14 cellular contexts compared by ENCODE assay signal in genomic region chr13:114017028-114017630, GRCh38. TPM values are rescaled to one million over a fixed set of nuclear protein-coding genes. Genes with fewer than 3 reads are reported as not detected.
A peak's percentile ranks its signal among the peaks of the same experiment; 100 is the strongest.
DNase-seq lines count a peak whose midpoint lies in the region; ATAC-seq and TF ChIP-seq lines count a peak whose summit lies in the region.
"Had no signal": no experiment of that assay in that cellular context is flagged by ENCODE, and none has a peak within 500 bp of the region (broad histone marks: within the 10 kb centered on the region; RNA-seq: fewer than 3 reads in every experiment).

No MANE protein-coding gene starts in this region.

- ATAC-seq in activated CD8-positive, alpha-beta T cell treated with anti-CD3 and anti-CD28 coated beads for 36 hours: no peak
- no peak for ATAC-seq in activated CD8-positive, alpha-beta T cell treated with anti-CD3 and anti-CD28 coated beads, Interleukin-2, amount 10 ng/mL, durations not matched to agents 7 days and 5 days
- ATAC-seq: gastroesophageal sphincter; stimulated activated memory B cell treated with anti-CD40 and anti-IgM and Interleukin-4, amounts not matched to agents 10 μg/mL and 1 μg/mL and 100 μg/mL, for 72 hours had no signal

- H3K27me3 ChIP-seq in MG63: no peaks in the 10 kb centered on the region
- H3K27me3 ChIP-seq: gastroesophageal sphincter had no signal

- no peak for TF ChIP-seq CTCF in activated CD8-positive, alpha-beta T cell treated with anti-CD3 and anti-CD28 coated beads for 36 hours (IDR thresholded peaks at IDR 0.05)
- TF ChIP-seq CTCF in choroid plexus epithelial cell (conservative IDR thresholded peaks at IDR 0.05; ENCODE audit: low read depth, low read length) (peak; percentile 56), progenitor cell of endocrine pancreas (IDR thresholded peaks at IDR 0.05; ENCODE audit: unreplicated experiment) (peak; percentile 11), CD14-positive monocyte (IDR thresholded peaks at IDR 0.05) (no peak)

- peaks cover 30% of the 10 kb centered on the region for H3K36me3 ChIP-seq in MG63

- DNase-seq in activated CD8-positive, alpha-beta T cell treated with anti-CD3 and anti-CD28 coated beads for 36 hours: peak; percentile 12
- DNase-seq in activated CD8-positive, alpha-beta T cell treated with anti-CD3 and anti-CD28 coated beads, Interleukin-2, amount 10 ng/mL, durations not matched to agents 7 days and 5 days: no peak
- DNase-seq in MG63: peak; percentile 34
- peak; percentile 48 for DNase-seq in choroid plexus epithelial cell (ENCODE audit: low read depth)
- no peak for DNase-seq in progenitor cell of endocrine pancreas (ENCODE audit: low spot score, unreplicated experiment)
- DNase-seq in middle frontal gyrus (ENCODE audit: extremely low spot score, low spot score): no peak
- no peak for DNase-seq in CD14-positive monocyte (ENCODE audit: low spot score)
- DNase-seq in NCI-H146 treated with DMSO at 0.1 percent for 48 hours (lab: John Stamatoyannopoulos, UW; ENCODE audit: unreplicated experiment): no peak
- DNase-seq: activated CD4-positive, alpha-beta T cell treated with anti-CD3 and anti-CD28 coated beads for 1 hour; anterior cingulate cortex; NCI-H1092 treated with DMSO at 0.1 percent for 48 hours; small intestine had no signal

- H3K4me3 Mint-ChIP-seq in activated CD8-positive, alpha-beta T cell treated with anti-CD3 and anti-CD28 coated beads for 36 hours: no peak overlapping the region
- H3K4me3 Mint-ChIP-seq in activated CD8-positive, alpha-beta T cell treated with anti-CD3 and anti-CD28 coated beads, Interleukin-2, amount 10 ng/mL, durations not matched to agents 7 days and 5 days: no peak overlapping the region
- no peak overlapping the region for H3K4me3 Mint-ChIP-seq in progenitor cell of endocrine pancreas (ENCODE audit: low read depth)
- no peak overlapping the region for H3K4me3 Mint-ChIP-seq in CD14-positive monocyte
- H3K4me3 Mint-ChIP-seq: stimulated activated memory B cell treated with anti-CD40 and anti-IgM and Interleukin-4, amounts not matched to agents 10 μg/mL and 1 μg/mL and 100 μg/mL, for 72 hours had no signal

- no peak overlapping the region for H3K4me3 ChIP-seq in MG63
- no peak overlapping the region for H3K4me3 ChIP-seq in choroid plexus epithelial cell (ENCODE audit: low read depth, low read length)
- H3K4me3 ChIP-seq: gastroesophageal sphincter had no signal

- no peaks in the 10 kb centered on the region for H3K9me3 Mint-ChIP-seq in activated CD8-positive, alpha-beta T cell treated with anti-CD3 and anti-CD28 coated beads for 36 hours
- H3K9me3 Mint-ChIP-seq in activated CD8-positive, alpha-beta T cell treated with anti-CD3 and anti-CD28 coated beads, Interleukin-2, amount 10 ng/mL, durations not matched to agents 7 days and 5 days (ENCODE audit: insufficient read depth): no peaks in the 10 kb centered on the region
- H3K9me3 Mint-ChIP-seq in progenitor cell of endocrine pancreas (ENCODE audit: low read depth) (no peaks in the 10 kb centered on the region), CD14-positive monocyte (peaks cover 0 to 2% (median 0%) of the 10 kb centered on the region in 7 donors)
- H3K9me3 Mint-ChIP-seq: stimulated activated memory B cell treated with anti-CD40 and anti-IgM and Interleukin-4, amounts not matched to agents 10 μg/mL and 1 μg/mL and 100 μg/mL, for 72 hours had no signal

- H3K27ac Mint-ChIP-seq in activated CD8-positive, alpha-beta T cell treated with anti-CD3 and anti-CD28 coated beads for 36 hours: peak overlapping the region; percentile 69
- H3K27ac Mint-ChIP-seq in activated CD8-positive, alpha-beta T cell treated with anti-CD3 and anti-CD28 coated beads, Interleukin-2, amount 10 ng/mL, durations not matched to agents 7 days and 5 days: no peak overlapping the region
- H3K27ac Mint-ChIP-seq in progenitor cell of endocrine pancreas (no peak overlapping the region), CD14-positive monocyte (no peak overlapping the region)
- H3K27ac Mint-ChIP-seq: stimulated activated memory B cell treated with anti-CD40 and anti-IgM and Interleukin-4, amounts not matched to agents 10 μg/mL and 1 μg/mL and 100 μg/mL, for 72 hours had no signal

- peaks cover 7% of the 10 kb centered on the region for H3K4me1 Mint-ChIP-seq in activated CD8-positive, alpha-beta T cell treated with anti-CD3 and anti-CD28 coated beads for 36 hours (ENCODE audit: low read depth)
- peaks cover 3% of the 10 kb centered on the region for H3K4me1 Mint-ChIP-seq in activated CD8-positive, alpha-beta T cell treated with anti-CD3 and anti-CD28 coated beads, Interleukin-2, amount 10 ng/mL, durations not matched to agents 7 days and 5 days (ENCODE audit: low read depth)
- H3K4me1 Mint-ChIP-seq in progenitor cell of endocrine pancreas (ENCODE audit: low read depth) (no peaks in the 10 kb centered on the region), CD14-positive monocyte (no peaks in the 10 kb centered on the region)

- intact Hi-C loops in activated CD8-positive, alpha-beta T cell treated with anti-CD3 and anti-CD28 coated beads for 36 hours (cut with micrococcal nuclease): no loop called here
- intact Hi-C loops in CD14-positive monocyte (cut with micrococcal nuclease): no loop called here

- CTCF ChIA-PET in activated CD8-positive, alpha-beta T cell treated with anti-CD3 and anti-CD28 coated beads for 36 hours (lab: Charles Lee): interaction anchor here (1.4 kb wide), 1 partner anchor 41 kb away, joined by 4 read pairs; no protein-coding TSS in a partner anchor
- CTCF ChIA-PET in activated CD8-positive, alpha-beta T cell treated with anti-CD3 and anti-CD28 coated beads, Interleukin-2, amount 10 ng/mL, durations not matched to agents 7 days and 5 days (lab: Charles Lee): no interaction called here

- no peaks in the 10 kb centered on the region for H3K27me3 Mint-ChIP-seq in activated CD8-positive, alpha-beta T cell treated with anti-CD3 and anti-CD28 coated beads for 36 hours
- H3K27me3 Mint-ChIP-seq in activated CD8-positive, alpha-beta T cell treated with anti-CD3 and anti-CD28 coated beads, Interleukin-2, amount 10 ng/mL, durations not matched to agents 7 days and 5 days (ENCODE audit: low read depth): no peaks in the 10 kb centered on the region
- H3K27me3 Mint-ChIP-seq in progenitor cell of endocrine pancreas (no peaks in the 10 kb centered on the region), CD14-positive monocyte (ENCODE audit: low read depth in 3 of 3) (peaks cover 0 to 1% (median 0%) of the 10 kb centered on the region in 3 donors)
- H3K27me3 Mint-ChIP-seq: stimulated activated memory B cell treated with anti-CD40 and anti-IgM and Interleukin-4, amounts not matched to agents 10 μg/mL and 1 μg/mL and 100 μg/mL, for 72 hours had no signal

- H3K36me3 Mint-ChIP-seq in activated CD8-positive, alpha-beta T cell treated with anti-CD3 and anti-CD28 coated beads for 36 hours (ENCODE audit: low read depth): peaks cover 20% of the 10 kb centered on the region
- H3K36me3 Mint-ChIP-seq in activated CD8-positive, alpha-beta T cell treated with anti-CD3 and anti-CD28 coated beads, Interleukin-2, amount 10 ng/mL, durations not matched to agents 7 days and 5 days (ENCODE audit: low read depth): peaks cover 20% of the 10 kb centered on the region
- no peaks in the 10 kb centered on the region for H3K36me3 Mint-ChIP-seq in progenitor cell of endocrine pancreas (ENCODE audit: insufficient read depth)
- peaks cover 31 to 50% of the 10 kb centered on the region in 2 donors for H3K36me3 Mint-ChIP-seq in CD14-positive monocyte

- H3K9me3 ChIP-seq in MG63: no peaks in the 10 kb centered on the region
- H3K9me3 ChIP-seq: gastroesophageal sphincter had no signal

- POLR2A ChIA-PET in activated CD8-positive, alpha-beta T cell treated with anti-CD3 and anti-CD28 coated beads for 36 hours (lab: Charles Lee): no interaction called here
- POLR2A ChIA-PET in activated CD8-positive, alpha-beta T cell treated with anti-CD3 and anti-CD28 coated beads, Interleukin-2, amount 10 ng/mL, durations not matched to agents 7 days and 5 days (lab: Charles Lee): interaction anchor here (0.7 kb wide), 1 partner anchor 217 kb away, joined by 3 read pairs; no protein-coding TSS in a partner anchor

RNA-seq across cellular contexts. Expression of gene C13orf46, which starts 43.3 kb away (rescaled TPM):
- 1 to 10 TPM; 1.6 to 1.9 TPM for total RNA-seq in activated CD8-positive, alpha-beta T cell treated with anti-CD3 and anti-CD28 coated beads for 36 hours
- total RNA-seq in activated CD8-positive, alpha-beta T cell treated with anti-CD3 and anti-CD28 coated beads, Interleukin-2, amount 10 ng/mL, durations not matched to agents 7 days and 5 days: 1 to 10 TPM; 2.2 to 3.1 TPM
- not detected in 2 replicates for total RNA-seq in MG63 (2014; rRNA removed; shearing (Covaris generic); ENCODE audit: low replicate concordance)
- total RNA-seq in progenitor cell of endocrine pancreas: 0.17 and 0.18 TPM in 2 replicates
- polyA plus RNA-seq in CD14-positive monocyte: under 1 TPM in 1 of 2 donors, not detected in 1; 0.05 TPM

Comparison
In these comparisons a context has a peak if more than half of its experiments do, and no peak if none do; other contexts are left out.
1. DNase-seq: peak in activated CD8-positive, alpha-beta T cell treated with anti-CD3 and anti-CD28 coated beads for 36 hours (single experiment), MG63 (single experiment) and choroid plexus epithelial cell (single experiment); none in activated CD8-positive, alpha-beta T cell treated with anti-CD3 and anti-CD28 coated beads, Interleukin-2, amount 10 ng/mL, durations not matched to agents 7 days and 5 days (single experiment), progenitor cell of endocrine pancreas (single experiment), middle frontal gyrus (single experiment), CD14-positive monocyte (single experiment) and NCI-H146 treated with DMSO at 0.1 percent for 48 hours (single experiment).
2. CTCF ChIP-seq: peak in choroid plexus epithelial cell (single experiment) and progenitor cell of endocrine pancreas (single experiment); none in activated CD8-positive, alpha-beta T cell treated with anti-CD3 and anti-CD28 coated beads for 36 hours (single experiment) and CD14-positive monocyte (single experiment).